In genomic region chr20:47506850-47507249, GRCh38 we compare ENCODE assay signal across 19 cellular contexts. TPM values are rescaled to one million over a fixed set of nuclear protein-coding genes. Genes with fewer than 3 reads are reported as not detected.
A peak's percentile ranks its signal among the peaks of the same experiment; 100 is the strongest.
DNase-seq lines count a peak whose midpoint lies in the region; ATAC-seq and TF ChIP-seq lines count a peak whose summit lies in the region.
"Had no signal": no experiment of that assay in that cellular context is flagged by ENCODE, and none has a peak within 500 bp of the region (broad histone marks: within the 10 kb centered on the region; RNA-seq: fewer than 3 reads in every experiment).

No MANE protein-coding gene starts in this region.

- H3K4me2 ChIP-seq in GM23338, result 0 out of 2 replicates have a peak overlapping the region, but pooled peaks have one; percentile 29

- H3K27ac ChIP-seq in GM23338 (ENCODE audit: low read depth) (0 out of 2 replicates have a peak overlapping the region, but pooled peaks have one; percentile 35), VCaP (peak overlapping the region; percentile 61)
- H3K27ac ChIP-seq: gastrocnemius medialis, RWPE1 had no signal

- H4K20me1 ChIP-seq in GM23338 (replicated peaks; ENCODE audit: insufficient read depth), result 0 out of 2 replicates have a peak, but pooled peaks cover 9% of the 10 kb centered on the region

- ATAC-seq in GM23338 (no peak), HG03439 (IDR thresholded peaks at IDR 0.05; ENCODE audit: unreplicated experiment) (no peak)
- ATAC-seq: gastrocnemius medialis had no signal

- peaks cover 96% of the 10 kb centered on the region for H3K79me2 ChIP-seq in GM23338 (replicated peaks; ENCODE audit: insufficient read depth)

- intact Hi-C loops in activated CD4-positive, alpha-beta T cell treated with anti-CD3 and anti-CD28 coated beads, Interleukin-2, amount 10 ng/mL, durations not matched to agents 24 days and 14 days (cut with micrococcal nuclease), result no loop called here

- no peak for DNase-seq in activated CD4-positive, alpha-beta T cell treated with anti-CD3 and anti-CD28 coated beads, Interleukin-2, amount 10 ng/mL, durations not matched to agents 24 days and 14 days
- no peak for DNase-seq in activated CD4-positive, alpha-beta T cell treated with anti-CD3 and anti-CD28 coated beads, Interleukin-2, amount 50 U/mL, for 48 hours
- no peak for DNase-seq in GM23338 (ENCODE audit: low spot score)
- no peak for DNase-seq in mesothelial cell of epicardium (ENCODE audit: low spot score in 2 of 2, unreplicated experiment in 2 of 2)
- DNase-seq in stimulated activated CD4-positive, alpha-beta T cell treated with anti-CD3 and anti-CD28 coated beads, Interleukin-15, amount 100 ng/mL, for 24 hours, result no peak
- no peak for DNase-seq in NOMO-1 treated with dmso at 0.1 percent for 144 hours (lab: John Stamatoyannopoulos, UW; ENCODE audit: unreplicated experiment)
- DNase-seq: activated CD4-positive, alpha-beta T cell treated with anti-CD3 and anti-CD28 coated beads, Interleukin-2, amount 50 U/mL, for 4 hours; central memory CD4-positive, alpha-beta T cell; COR-L47; gastrocnemius medialis; immature natural killer cell; KBM-7; NCI-H1417 treated with DMSO at 0.1 percent for 48 hours; NCI-H446; nucleus accumbens; stimulated activated naive CD4-positive, alpha-beta T cell treated with Interleukin-2 at 50 U/mL for 16 hours had no signal

- no peak overlapping the region for H3K4me3 ChIP-seq in GM23338
- H3K4me3 ChIP-seq: gastrocnemius medialis had no signal

- H3K36me3 ChIP-seq in GM23338 (ENCODE audit: insufficient read depth), result no peaks in the 10 kb centered on the region
- H3K36me3 ChIP-seq: gastrocnemius medialis had no signal

- H3K36me3 Mint-ChIP-seq in activated CD4-positive, alpha-beta T cell treated with anti-CD3 and anti-CD28 coated beads, Interleukin-2, amount 10 ng/mL, durations not matched to agents 24 days and 14 days (ENCODE audit: low read depth), result peaks cover 56% of the 10 kb centered on the region
- no peaks in the 10 kb centered on the region; the same call in 2 of the 3 replicates for H3K36me3 Mint-ChIP-seq in GM23338 (ENCODE audit: low read depth)
- H3K36me3 Mint-ChIP-seq in mesothelial cell of epicardium, result peaks cover 7% of the 10 kb centered on the region
- H3K36me3 Mint-ChIP-seq: immature natural killer cell had no signal

- H3K4me1 Mint-ChIP-seq in activated CD4-positive, alpha-beta T cell treated with anti-CD3 and anti-CD28 coated beads, Interleukin-2, amount 10 ng/mL, durations not matched to agents 24 days and 14 days, result peaks cover 53% of the 10 kb centered on the region
- H3K4me1 Mint-ChIP-seq in GM23338 (peaks cover 37% of the 10 kb centered on the region), mesothelial cell of epicardium (peaks cover 42% of the 10 kb centered on the region)

- peak overlapping the region; percentile 74 for H3K4me3 Mint-ChIP-seq in activated CD4-positive, alpha-beta T cell treated with anti-CD3 and anti-CD28 coated beads, Interleukin-2, amount 10 ng/mL, durations not matched to agents 24 days and 14 days
- no peak overlapping the region for H3K4me3 Mint-ChIP-seq in GM23338
- H3K4me3 Mint-ChIP-seq in mesothelial cell of epicardium, result no peak overlapping the region

- TF ChIP-seq CTCF in GM23338 (conservative IDR thresholded peaks at IDR 0.05; ENCODE audit: low read depth in 2 of 2) (no peak), VCaP (conservative IDR thresholded peaks at IDR 0.05) (no peak), mesothelial cell of epicardium (IDR thresholded peaks at IDR 0.05; ENCODE audit: unreplicated experiment) (no peak)

- H3K27ac Mint-ChIP-seq in activated CD4-positive, alpha-beta T cell treated with anti-CD3 and anti-CD28 coated beads, Interleukin-2, amount 10 ng/mL, durations not matched to agents 24 days and 14 days, result peak overlapping the region; percentile 77
- H3K27ac Mint-ChIP-seq in GM23338, result no peak overlapping the region
- H3K27ac Mint-ChIP-seq in mesothelial cell of epicardium, result peak overlapping the region; percentile 37

- H3K27me3 Mint-ChIP-seq in activated CD4-positive, alpha-beta T cell treated with anti-CD3 and anti-CD28 coated beads, Interleukin-2, amount 10 ng/mL, durations not matched to agents 24 days and 14 days, result no peaks in the 10 kb centered on the region
- H3K27me3 Mint-ChIP-seq in GM23338 (ENCODE audit: insufficient read depth, low read depth, poor library complexity) (peaks cover 8% of the 10 kb centered on the region), mesothelial cell of epicardium (ENCODE audit: low read depth) (no peaks in the 10 kb centered on the region)

- H3K9me3 Mint-ChIP-seq in activated CD4-positive, alpha-beta T cell treated with anti-CD3 and anti-CD28 coated beads, Interleukin-2, amount 10 ng/mL, durations not matched to agents 24 days and 14 days, result no peaks in the 10 kb centered on the region
- H3K9me3 Mint-ChIP-seq in GM23338, result no peaks in the 10 kb centered on the region
- H3K9me3 Mint-ChIP-seq in mesothelial cell of epicardium, result no peaks in the 10 kb centered on the region
- H3K9me3 Mint-ChIP-seq: immature natural killer cell had no signal

- no peaks in the 10 kb centered on the region for H3K9me2 ChIP-seq in GM23338 (ENCODE audit: insufficient read depth)

- no peaks in the 10 kb centered on the region for H3K27me3 ChIP-seq in GM23338 (ENCODE audit: insufficient read depth)
- H3K27me3 ChIP-seq: gastrocnemius medialis had no signal

- H2AFZ ChIP-seq in GM23338, result no peak overlapping the region

- no peaks in the 10 kb centered on the region for H3F3A ChIP-seq in GM23338 (replicated peaks; ENCODE audit: low read depth)

- peaks cover 48% of the 10 kb centered on the region for H3K4me1 ChIP-seq in GM23338 (ENCODE audit: insufficient read depth)

TF ChIP-seq in GM23338, 12 proteins besides CTCF, POLR2A, EP300 and RAD21:
- TF ChIP-seq EZH2 (IDR thresholded peaks at IDR 0.05; ENCODE audit: low read depth, unreplicated experiment) (no peak), EZH2phosphoT487 (IDR thresholded peaks at IDR 0.05; ENCODE audit: unreplicated experiment) (no peak)

RNA-seq across cellular contexts. Expression of gene NCOA3, which starts 5.2 kb away (rescaled TPM):
- 140 TPM in 2 replicates for total RNA-seq in activated CD4-positive, alpha-beta T cell treated with anti-CD3 and anti-CD28 coated beads, Interleukin-2, amount 10 ng/mL, durations not matched to agents 24 days and 14 days
- total RNA-seq in GM23338 (2014; rRNA removed; shearing (Covaris generic)), result 20.6 and 25.8 TPM in 2 replicates
- polyA plus RNA-seq in GM23338 (2016; fragmentation: Nextera tagmentation; extraction: Ambion mirVana), result 6.6 and 6.7 TPM in 2 replicates
- total RNA-seq in mesothelial cell of epicardium, result 45.9 to 49.8 TPM (median 47.1 TPM) in 3 replicates
